In genomic region chr11:126352934-126353801, GRCh38 we compare ENCODE assay signal across 1 cellular context.
TF ChIP-seq lines count a peak whose summit lies in the region.

No MANE protein-coding gene starts in this region.

TF ChIP-seq in GM12878, 131 proteins besides CTCF, POLR2A, EP300 and RAD21 (continued from another document):
- TF ChIP-seq IRF3 (IDR thresholded peaks at IDR 0.05) (no peak), JUNB (IDR thresholded peaks at IDR 0.05) (no peak), RUNX3 (IDR thresholded peaks at IDR 0.05; ENCODE audit: low read length) (0 out of 2 replicates have a peak, but pooled peaks have one; percentile 19), ZBTB11 (CRISPR knock-in tag; IDR thresholded peaks at IDR 0.05) (no peak), LARP7 (IDR thresholded peaks at IDR 0.05) (no peak), ATF7 (IDR thresholded peaks at IDR 0.05; ENCODE audit: low read depth) (no peak), TAF1 (IDR thresholded peaks at IDR 0.05; ENCODE audit: borderline replicate concordance, low read depth, low read length) (no peak), ELK1 (IDR thresholded peaks at IDR 0.05; ENCODE audit: low read depth, low read length) (no peak), CHD1 (IDR thresholded peaks at IDR 0.05; ENCODE audit: low read depth, low read length) (no peak), BCLAF1 (IDR thresholded peaks at IDR 0.05) (no peak), NKRF (conservative IDR thresholded peaks at IDR 0.05) (no peak), MLLT1 (IDR thresholded peaks at IDR 0.05) (0 out of 2 replicates have a peak, but pooled peaks have one; percentile 17)
